Comparison of ENCODE assay signal across 8 cellular contexts in genomic region chr9:5886114-5886939, GRCh38. TPM values are rescaled to one million over a fixed set of nuclear protein-coding genes. Genes with fewer than 3 reads are reported as not detected.
DNase-seq lines count a peak whose midpoint lies in the region; ATAC-seq and TF ChIP-seq lines count a peak whose summit lies in the region.

No MANE protein-coding gene starts in this region.

- CTCF ChIA-PET in activated naive CD4-positive, alpha-beta T cell treated with anti-CD3 and anti-CD28 coated beads, Interleukin-2, amount 10 ng/mL, durations not matched to agents 7 days and 5 days (lab: Charles Lee): interaction anchor here (0.6 to 5.5 kb wide), 40 partner anchors 11 to 852 kb away, joined by 3 to 59 read pairs (median 4); partner anchors contain the start of genes CD274, ERMP1 and RANBP6

- no peaks in the 10 kb centered on the region for H3K79me2 ChIP-seq in Loucy (ENCODE audit: insufficient read depth, low read length)

- DNase-seq in GM12865 (ENCODE audit: low read depth) (peak; percentile 87), H7 (peak; percentile 85), SKM-1 (lab: John Stamatoyannopoulos, UW; ENCODE audit: unreplicated experiment) (peak; percentile 9), heart right ventricle (peak; percentile 68), renal cortical epithelial cell (ENCODE audit: low read depth) (peak; percentile 72), GF-D8 (lab: John Stamatoyannopoulos, UW) (no peak)
- peak; percentile 88 for DNase-seq in activated naive CD4-positive, alpha-beta T cell treated with anti-CD3 and anti-CD28 coated beads, Interleukin-2, amount 10 ng/mL, durations not matched to agents 7 days and 5 days

- H3K4me3 Mint-ChIP-seq in activated naive CD4-positive, alpha-beta T cell treated with anti-CD3 and anti-CD28 coated beads, Interleukin-2, amount 10 ng/mL, durations not matched to agents 7 days and 5 days: no peak overlapping the region

- H3K9me3 ChIP-seq in Loucy (ENCODE audit: insufficient read depth, low read depth, low read length): no peaks in the 10 kb centered on the region
- no peaks in the 10 kb centered on the region for H3K9me3 ChIP-seq in heart right ventricle

- intact Hi-C loops in heart right ventricle (cut with DNase I): loop anchor here in 9 of 10 donors (1.0 to 10.0 kb wide), 9 partner anchors 161 to 428 kb away; no protein-coding TSS in a partner anchor

- no peaks in the 10 kb centered on the region for H4K20me1 ChIP-seq in Loucy (ENCODE audit: insufficient read depth, low read length, poor library complexity, severe bottlenecking)

- peak; percentile 68 to 90 (median 88) for ATAC-seq in heart right ventricle

- H3F3A ChIP-seq in Loucy (ENCODE audit: low read depth): no peaks in the 10 kb centered on the region

- no peak overlapping the region for H3K4me3 ChIP-seq in GM12865 (ENCODE audit: low read depth, low read length)
- no peak overlapping the region for H3K4me3 ChIP-seq in H7 (ENCODE audit: insufficient read depth, low read depth, low read length)
- no peak overlapping the region for H3K4me3 ChIP-seq in Loucy (ENCODE audit: low read length, poor library complexity, severe bottlenecking)
- H3K4me3 ChIP-seq in heart right ventricle: no peak overlapping the region

- H3K27me3 ChIP-seq in H7 (ENCODE audit: control insufficient read depth, insufficient read depth, low read length) (no peaks in the 10 kb centered on the region), Loucy (ENCODE audit: insufficient read depth, low read length, poor library complexity, severe bottlenecking) (no peaks in the 10 kb centered on the region), heart right ventricle (no peaks in the 10 kb centered on the region)

- no peak overlapping the region for H3K27ac ChIP-seq in heart right ventricle

- H3K9me3 Mint-ChIP-seq in activated naive CD4-positive, alpha-beta T cell treated with anti-CD3 and anti-CD28 coated beads, Interleukin-2, amount 10 ng/mL, durations not matched to agents 7 days and 5 days: no peaks in the 10 kb centered on the region

- H3K9me2 ChIP-seq in Loucy (replicated peaks; ENCODE audit: low read depth, low read length): no peaks in the 10 kb centered on the region

- H3K27ac Mint-ChIP-seq in activated naive CD4-positive, alpha-beta T cell treated with anti-CD3 and anti-CD28 coated beads, Interleukin-2, amount 10 ng/mL, durations not matched to agents 7 days and 5 days: no peak overlapping the region

- TF ChIP-seq CTCF in GM12865 (IDR thresholded peaks at IDR 0.05; ENCODE audit: insufficient read depth, low read depth, low read length, missing control alignments) (peak; percentile 98), Loucy (conservative IDR thresholded peaks at IDR 0.05; ENCODE audit: low read length) (peak; percentile 96), heart right ventricle (IDR thresholded peaks at IDR 0.05) (peak; percentile 64 to 94 (median 89))

- peaks cover 11% of the 10 kb centered on the region for H3K4me1 Mint-ChIP-seq in activated naive CD4-positive, alpha-beta T cell treated with anti-CD3 and anti-CD28 coated beads, Interleukin-2, amount 10 ng/mL, durations not matched to agents 7 days and 5 days

- no peaks in the 10 kb centered on the region for H3K36me3 ChIP-seq in H7 (replicated peaks; ENCODE audit: control insufficient read depth, insufficient read depth, low read length)
- no peaks in the 10 kb centered on the region for H3K36me3 ChIP-seq in Loucy (ENCODE audit: insufficient read depth, low read length)
- peaks cover 0 to 3% (median 0%) of the 10 kb centered on the region in 9 donors for H3K36me3 ChIP-seq in heart right ventricle

- no peak overlapping the region for H2AFZ ChIP-seq in Loucy (ENCODE audit: low read length)

- H3K36me3 Mint-ChIP-seq in activated naive CD4-positive, alpha-beta T cell treated with anti-CD3 and anti-CD28 coated beads, Interleukin-2, amount 10 ng/mL, durations not matched to agents 7 days and 5 days: no peaks in the 10 kb centered on the region

- H3K9ac ChIP-seq in Loucy (ENCODE audit: low read depth, low read length, poor library complexity, severe bottlenecking): no peak overlapping the region

- no peak overlapping the region for H3K4me2 ChIP-seq in Loucy (ENCODE audit: low read depth, low read length, poor library complexity, severe bottlenecking)

- H3K27me3 Mint-ChIP-seq in activated naive CD4-positive, alpha-beta T cell treated with anti-CD3 and anti-CD28 coated beads, Interleukin-2, amount 10 ng/mL, durations not matched to agents 7 days and 5 days: peaks cover 7% of the 10 kb centered on the region

- H3K4me1 ChIP-seq in Loucy (ENCODE audit: insufficient read depth, low read length, poor library complexity, severe bottlenecking): no peaks in the 10 kb centered on the region
- no peaks in the 10 kb centered on the region for H3K4me1 ChIP-seq in heart right ventricle

- WGBS in heart right ventricle, 2 donors: 59 to 61% methylated on average over 8 of the region's 8 CpGs

RNA-seq across cellular contexts. Expression of gene MLANA, which starts 4.4 kb away (rescaled TPM):
- total RNA-seq in H7 (2014; rRNA removed; shearing (Covaris generic)): not detected in 2 replicates
- total RNA-seq in heart right ventricle (not detected), renal cortical epithelial cell (0.05 TPM in 1 of 2 replicates, not detected in the other)
- not detected for polyA plus RNA-seq in heart right ventricle

RNA-seq across cellular contexts. Expression of gene ERMP1, which starts 53.4 kb away (rescaled TPM):
- total RNA-seq in H7 (2014; rRNA removed; shearing (Covaris generic)): 12.9 and 18.8 TPM in 2 replicates
- total RNA-seq in heart right ventricle (10 to 100 TPM; 17.0 to 26.2 (median 22.9) TPM), renal cortical epithelial cell (29.9 and 177 TPM in 2 replicates)
- polyA plus RNA-seq in heart right ventricle: 1 to 10 TPM; 5.1 to 5.3 TPM
